In the genomic region with DNA sequence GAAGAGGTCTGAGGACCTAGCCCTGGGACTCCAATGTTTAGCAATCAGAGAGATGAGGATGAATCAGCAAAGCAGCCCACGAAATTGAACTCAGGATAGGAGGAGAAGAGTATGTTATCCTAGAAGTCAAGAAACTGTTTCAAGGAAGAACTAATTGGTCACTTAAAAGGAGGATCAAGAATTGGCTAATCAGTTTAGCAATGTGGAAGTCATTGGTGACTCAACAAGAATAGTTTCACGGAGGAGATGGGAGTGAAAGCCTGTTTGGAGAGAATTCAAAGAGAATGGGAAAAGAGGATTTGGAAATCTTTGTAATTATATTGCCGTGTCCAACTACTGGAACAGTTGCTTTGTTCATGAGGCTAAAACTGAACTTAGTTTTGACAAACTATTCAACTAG, we compare ENCODE assay signal across 17 cellular contexts. TPM values are rescaled to one million over a fixed set of nuclear protein-coding genes. Genes with fewer than 3 reads are reported as not detected.
DNase-seq lines count a peak whose midpoint lies in the region; ATAC-seq and TF ChIP-seq lines count a peak whose summit lies in the region.
"Had no signal": no experiment of that assay in that cellular context is flagged by ENCODE, and none has a peak within 500 bp of the region (broad histone marks: within the 10 kb centered on the region; RNA-seq: fewer than 3 reads in every experiment).

No MANE protein-coding gene starts in this region.

- peaks cover 5% of the 10 kb centered on the region for H3K9me3 ChIP-seq in IMR-90 (ENCODE audit: control insufficient read depth, insufficient read depth, low read length)
- H3K9me3 ChIP-seq: A549, HAP-1, Peyer's patch had no signal

- no peak overlapping the region for H3K4me2 ChIP-seq in IMR-90 (ENCODE audit: low read depth, low read length)
- H3K4me2 ChIP-seq: A549 had no signal

- no peak overlapping the region for H3K4ac ChIP-seq in IMR-90 (ENCODE audit: low read depth, low read length)

- no peak overlapping the region for H2BK120ac ChIP-seq in IMR-90 (ENCODE audit: low read depth, low read length)

- H3K36me3 ChIP-seq in IMR-90 (ENCODE audit: control insufficient read depth, insufficient read depth, low read length), result no peaks in the 10 kb centered on the region
- H3K36me3 ChIP-seq: HAP-1, Peyer's patch had no signal

- no peak overlapping the region for H2AK5ac ChIP-seq in IMR-90 (ENCODE audit: low read depth, low read length)

- BruUV-seq in IMR-90 (replicated peaks; lab: Mats Ljungman, UMichigan), result no TSS peak

- TF ChIP-seq POLR2A in IMR-90 (IDR thresholded peaks at IDR 0.05; ENCODE audit: low read depth, low read length), result no peak

- POLR2A ChIA-PET in IMR-90 (lab: Charles Lee; ENCODE audit: unreplicated experiment), result no interaction called here

- no peak overlapping the region for H3K18ac ChIP-seq in IMR-90 (ENCODE audit: low read depth, low read length)

- H4K8ac ChIP-seq in IMR-90 (ENCODE audit: low read depth in 2 of 2, low read length in 2 of 2), result no peak overlapping the region

- H3K27ac ChIP-seq in IMR-90 (ENCODE audit: insufficient read depth, low read length), result no peak overlapping the region
- H3K27ac ChIP-seq: A549, Peyer's patch had no signal

- H3K79me1 ChIP-seq in IMR-90 (ENCODE audit: low read depth in 1 of 2, low read length in 2 of 2), result no peaks in the 10 kb centered on the region

- no peak overlapping the region for H2BK20ac ChIP-seq in IMR-90 (ENCODE audit: low read depth, low read length)

- no peaks in the 10 kb centered on the region for H3K9me1 ChIP-seq in IMR-90 (ENCODE audit: insufficient read depth, low read length)

- no peak overlapping the region for H4K5ac ChIP-seq in IMR-90 (ENCODE audit: low read depth, low read length)

- H3K9ac ChIP-seq in IMR-90 (ENCODE audit: low read depth, low read length), result no peak overlapping the region

- no peaks in the 10 kb centered on the region for H4K20me1 ChIP-seq in IMR-90 (ENCODE audit: insufficient read depth, low read length)

- ATAC-seq in IMR-90 (ENCODE audit: low read depth) (no peak), GM18873 (IDR thresholded peaks at IDR 0.05; ENCODE audit: low FRiP score, unreplicated experiment) (no peak)
- ATAC-seq: A549; CD8-positive, alpha-beta T cell had no signal

- no peak overlapping the region for H3K14ac ChIP-seq in IMR-90 (replicated peaks; ENCODE audit: low read depth, low read length)

- no peak overlapping the region for H3K4me3 ChIP-seq in AG09309 (ENCODE audit: control insufficient read depth, low read depth, low read length)
- H3K4me3 ChIP-seq in IMR-90 (ENCODE audit: insufficient read depth, low read depth, low read length), result no peak overlapping the region
- H3K4me3 ChIP-seq in epithelial cell of esophagus (ENCODE audit: low read length), result no peak overlapping the region
- H3K4me3 ChIP-seq: A549, HAP-1, Peyer's patch had no signal

- H4K91ac ChIP-seq in IMR-90 (ENCODE audit: insufficient read depth, low read depth, low read length), result no peak overlapping the region

- in situ Hi-C loops in IMR-90 (cut with MboI; ENCODE audit: low sequenced_read_pairs), result no loop called here

- WGBS in IMR-90 (ENCODE audit: extremely low coverage in 2 of 2, insufficient read length in 1 of 2), 2 experiments, result 44% methylated on average over 2 of the region's 3 CpGs; no CpG with 5 or more reads in 1 of the 2 experiments

- intact Hi-C loops in IMR-90 (cut with micrococcal nuclease), result no loop called here

- H3K27me3 ChIP-seq in IMR-90 (ENCODE audit: control insufficient read depth, insufficient read depth, low read length), result no peaks in the 10 kb centered on the region
- H3K27me3 ChIP-seq: Peyer's patch had no signal

- no peak overlapping the region for H3K23ac ChIP-seq in IMR-90 (ENCODE audit: low read depth, low read length)

- no peak overlapping the region for H2BK5ac ChIP-seq in IMR-90 (ENCODE audit: low read depth, low read length, poor library complexity, severe bottlenecking)

- dilution Hi-C loops in IMR-90 (cut with HindIII; ENCODE audit: low sequenced_read_pairs, unreplicated experiment), result no loop called here

- no peak for TF ChIP-seq RAD21 in IMR-90 (IDR thresholded peaks at IDR 0.05; ENCODE audit: low read length)

- H3K4me1 ChIP-seq in IMR-90 (ENCODE audit: control insufficient read depth, insufficient read depth, low read length), result no peaks in the 10 kb centered on the region
- H3K4me1 ChIP-seq: A549, HAP-1, Peyer's patch had no signal

- no peak for TF ChIP-seq CTCF in AG09309 (IDR thresholded peaks at IDR 0.05; ENCODE audit: control insufficient read depth, insufficient read depth, low read depth, low read length, missing control alignments)
- TF ChIP-seq CTCF in IMR-90 (conservative IDR thresholded peaks at IDR 0.05; ENCODE audit: low read depth, low read length), result no peak
- no peak for TF ChIP-seq CTCF in epithelial cell of esophagus (IDR thresholded peaks at IDR 0.05; ENCODE audit: insufficient read depth, low read depth, low read length, missing control alignments)

- H2AK9ac ChIP-seq in IMR-90 (replicated peaks; ENCODE audit: low read depth, low read length, poor library complexity), result no peak overlapping the region

- CTCF ChIA-PET in IMR-90 (lab: Yijun Ruan, JAX), result no interaction called here

- DNase-seq in AG09309 (ENCODE audit: low read depth) (peak; percentile 55), IMR-90 (peak; percentile 28), epithelial cell of esophagus (ENCODE audit: low read depth) (peak; percentile 55), iris pigment epithelial cell (ENCODE audit: low read depth) (peak; percentile 17), DMS53 treated with DMSO at 0.1 percent for 48 hours (lab: John Stamatoyannopoulos, UW; ENCODE audit: unreplicated experiment) (no peak), DMS79 (lab: John Stamatoyannopoulos, UW) (no peak)
- no peak for DNase-seq in activated CD4-positive, alpha-beta T cell treated with anti-CD3 and anti-CD28 coated beads for 48 hours
- DNase-seq: CD8-positive, alpha-beta T cell; NCI-H1417; NCI-H2029 treated with DMSO at 0.1 percent for 48 hours; NCI-H510A treated with DMSO at 0.1 percent for 48 hours; Peyer's patch; Right ventricle myocardium superior had no signal

- no peak overlapping the region for H3K56ac ChIP-seq in IMR-90 (ENCODE audit: extremely low read depth, insufficient read depth, low read length)

- no peak overlapping the region for H2AFZ ChIP-seq in IMR-90 (replicated peaks; ENCODE audit: low read length, poor library complexity)

- H2BK15ac ChIP-seq in IMR-90 (ENCODE audit: low read depth, low read length), result no peak overlapping the region

TF ChIP-seq in IMR-90, 13 proteins besides CTCF, POLR2A, EP300 and RAD21:
- no peak for TF ChIP-seq SMC3 (IDR thresholded peaks at IDR 0.05; ENCODE audit: low read depth, low read length)
- no peak for TF ChIP-seq ELK1 (IDR thresholded peaks at IDR 0.05; ENCODE audit: borderline replicate concordance, low read depth, low read length)
- no peak for TF ChIP-seq CHD1 (IDR thresholded peaks at IDR 0.05; ENCODE audit: low read depth, low read length)
- TF ChIP-seq FOS (IDR thresholded peaks at IDR 0.05; ENCODE audit: low read depth, low read length), result no peak
- TF ChIP-seq RCOR1 (IDR thresholded peaks at IDR 0.05; ENCODE audit: insufficient replicate concordance, low read length), result no peak
- TF ChIP-seq RFX5 (IDR thresholded peaks at IDR 0.05; ENCODE audit: low read depth, low read length), result no peak
- no peak for TF ChIP-seq BHLHE40 (IDR thresholded peaks at IDR 0.05; ENCODE audit: low read depth, low read length)
- TF ChIP-seq NFE2L2 (IDR thresholded peaks at IDR 0.05; ENCODE audit: low read depth, low read length), result no peak

RNA-seq across cellular contexts. Expression of gene HMCN1, which starts 7.4 kb away (rescaled TPM):
- 7.8 and 11.7 TPM in 2 replicates for total RNA-seq in IMR-90 (2012; rRNA removed)
- 4.6 and 6.1 TPM in 2 replicates for polyA plus RNA-seq in IMR-90 (2012; rRNA removed)
- 2.0 and 3.3 TPM in 2 replicates for polyA plus RNA-seq in IMR-90 (2012; cell fraction: cytosol; rRNA removed)
- polyA plus RNA-seq in IMR-90 (2012; cell fraction: nucleus; rRNA removed; ENCODE audit: low replicate concordance), result 1.9 and 6.6 TPM in 2 replicates
- polyA plus RNA-seq: IgD-negative memory B cell had no signal

Comparison
In these comparisons a context has a peak if more than half of its experiments do, and no peak if none do; other contexts are left out.
1. DNase-seq: peak in AG09309 (single experiment), IMR-90 (single experiment), epithelial cell of esophagus (single experiment) and iris pigment epithelial cell (single experiment); none in DMS53 treated with DMSO at 0.1 percent for 48 hours (single experiment), activated CD4-positive, alpha-beta T cell treated with anti-CD3 and anti-CD28 coated beads for 48 hours (single experiment) and DMS79 (single experiment).